8 cellular contexts compared by ENCODE assay signal in genomic region chr14:105944632-105945610, GRCh38.
DNase-seq lines count a peak whose midpoint lies in the region; ATAC-seq and TF ChIP-seq lines count a peak whose summit lies in the region.

No MANE protein-coding gene starts in this region.

- BruUV-seq in PC-3 (replicated peaks; lab: Mats Ljungman, UMichigan): no TSS peak

- H3K4me3 ChIP-seq in PC-3 (ENCODE audit: low read length) (no peak overlapping the region), hepatocyte (no peak overlapping the region)

- H3K36me3 ChIP-seq in PC-3 (ENCODE audit: low read depth, low read length): no peaks in the 10 kb centered on the region
- H3K36me3 ChIP-seq in hepatocyte (replicated peaks; ENCODE audit: insufficient read depth, low read depth): no peaks in the 10 kb centered on the region

- H2AFZ ChIP-seq in PC-3 (ENCODE audit: low read length): peak overlapping the region; percentile 43; the same call in 1 of the 2 replicates
- no peak overlapping the region for H2AFZ ChIP-seq in hepatocyte

- H3K27me3 ChIP-seq in PC-3 (ENCODE audit: low read length) (peaks cover 3% of the 10 kb centered on the region; the same call in 1 of the 2 replicates), hepatocyte (no peaks in the 10 kb centered on the region)

- WGBS in hepatocyte (ENCODE audit: low lambda C conversion rate, missing lambda C conversion rate): 69% methylated on average over 30 of the region's 30 CpGs

- no peaks in the 10 kb centered on the region for H3K36me3 Mint-ChIP-seq in CD14-positive monocyte

- H3K9me2 ChIP-seq in PC-3 (replicated peaks; ENCODE audit: low read length) (no peaks in the 10 kb centered on the region), hepatocyte (replicated peaks; ENCODE audit: insufficient read depth) (no peaks in the 10 kb centered on the region)

- intact Hi-C loops in CD14-positive monocyte (cut with micrococcal nuclease) (loop anchor here in 1 of 2 donors (10.0 kb wide), 1 partner anchor 60 kb away; no protein-coding TSS in a partner anchor), PC-3 (cut with micrococcal nuclease) (loop anchor here (10.0 kb wide), 2 partner anchors 270 to 390 kb away; no protein-coding TSS in a partner anchor)

- H3K9me3 Mint-ChIP-seq in CD14-positive monocyte: peaks cover 0 to 6% (median 3%) of the 10 kb centered on the region in 7 donors

- CTCF ChIA-PET in PC-3 (lab: Charles Lee): no interaction called here

- no peaks in the 10 kb centered on the region for H3K79me2 ChIP-seq in PC-3 (ENCODE audit: low read length)
- no peaks in the 10 kb centered on the region for H3K79me2 ChIP-seq in hepatocyte

- no peaks in the 10 kb centered on the region for H3F3A ChIP-seq in PC-3 (ENCODE audit: low read length, unreplicated experiment)

- POLR2A ChIA-PET in PC-3 (lab: Charles Lee; ENCODE audit: unreplicated experiment): no interaction called here

- H3K9me3 ChIP-seq in PC-3 (ENCODE audit: low read length) (no peaks in the 10 kb centered on the region), hepatocyte (ENCODE audit: low read depth) (no peaks in the 10 kb centered on the region)

- peak; percentile 72 for ATAC-seq in HG03095 (IDR thresholded peaks at IDR 0.05; ENCODE audit: unreplicated experiment)
- peak; percentile 83 for ATAC-seq in PC-3
- no peak for ATAC-seq in HG03520 (IDR thresholded peaks at IDR 0.05; ENCODE audit: unreplicated experiment)

- H3K9ac ChIP-seq in PC-3 (ENCODE audit: low read length): no peak overlapping the region

- DNase-seq in CD14-positive monocyte (ENCODE audit: low spot score) (peak; percentile 71), PC-3 (peak; percentile 73), activated T-cell treated with anti-CD3 and anti-CD28 coated beads for 4 hours (peak; percentile 75), iPS-NIHi11 (ENCODE audit: low spot score) (peak; percentile 39), hepatocyte (ENCODE audit: low spot score) (no peak)
- DNase-seq in stimulated activated CD8-positive, alpha-beta memory T cell treated with anti-CD3 and anti-CD28 coated beads, Interleukin-2, amount 100 ng/mL, for 1 hour (ENCODE audit: low read depth in 2 of 2): peak; percentile 56 to 61

- TF ChIP-seq CTCF in CD14-positive monocyte (IDR thresholded peaks at IDR 0.05): peak; percentile 80
- peak; percentile 77 for TF ChIP-seq CTCF in PC-3 (conservative IDR thresholded peaks at IDR 0.05; ENCODE audit: low read depth, low read length)
- no peak for TF ChIP-seq CTCF in hepatocyte (IDR thresholded peaks at IDR 0.05; ENCODE audit: poor library complexity)

- H3K4me2 ChIP-seq in PC-3 (ENCODE audit: low read length) (peak overlapping the region; percentile 53), hepatocyte (no peak overlapping the region)

- no peaks in the 10 kb centered on the region for H3K4me1 ChIP-seq in PC-3 (ENCODE audit: insufficient read depth, low read length)
- no peaks in the 10 kb centered on the region for H3K4me1 ChIP-seq in hepatocyte (ENCODE audit: insufficient read depth)

- H4K20me1 ChIP-seq in PC-3 (ENCODE audit: low read length): no peaks in the 10 kb centered on the region
- H4K20me1 ChIP-seq in hepatocyte (ENCODE audit: insufficient read depth, poor library complexity, severe bottlenecking): no peaks in the 10 kb centered on the region

- peak overlapping the region in 1 of 2 donors; percentile 42 for H3K4me3 Mint-ChIP-seq in CD14-positive monocyte

- H3K27ac ChIP-seq in PC-3 (ENCODE audit: low read length): no peak overlapping the region
- no peak overlapping the region for H3K27ac ChIP-seq in hepatocyte

- peaks cover 0 to 7% (median 4%) of the 10 kb centered on the region in 3 donors for H3K27me3 Mint-ChIP-seq in CD14-positive monocyte (ENCODE audit: low read depth in 3 of 3)

- H3K27ac Mint-ChIP-seq in CD14-positive monocyte: no peak overlapping the region

- H3K4me1 Mint-ChIP-seq in CD14-positive monocyte: peaks cover 30% of the 10 kb centered on the region
